Comparison of ENCODE assay signal across 1 cellular context in genomic region chr19:16527971-16528521, GRCh38.
TF ChIP-seq lines count a peak whose summit lies in the region.

No MANE protein-coding gene starts in this region.

TF ChIP-seq in HepG2, 621 proteins besides CTCF, POLR2A, EP300 and RAD21:
- TF ChIP-seq STAG1 (CRISPR knock-in tag; IDR thresholded peaks at IDR 0.05) (peak; percentile 53), ZBTB33 (CRISPR knock-in tag; IDR thresholded peaks at IDR 0.05) (peak; percentile 16; the same call in 1 of the 2 replicates), ZSCAN9 (CRISPR knock-in tag; IDR thresholded peaks at IDR 0.05; ENCODE audit: borderline replicate concordance) (no peak), ZHX1 (CRISPR knock-in tag; IDR thresholded peaks at IDR 0.05; ENCODE audit: low read depth) (no peak), ZNF747 (CRISPR knock-in tag; IDR thresholded peaks at IDR 0.05; ENCODE audit: borderline replicate concordance) (no peak), ZSCAN12 (CRISPR knock-in tag; IDR thresholded peaks at IDR 0.05) (no peak), ATM (IDR thresholded peaks at IDR 0.05; ENCODE audit: borderline replicate concordance) (no peak), MTA1 (CRISPR knock-in tag; IDR thresholded peaks at IDR 0.05; ENCODE audit: borderline replicate concordance) (no peak), SMC3 (IDR thresholded peaks at IDR 0.05; ENCODE audit: low read length) (0 out of 2 replicates have a peak, but pooled peaks have one; percentile 7)
